ENCODE assay signal across 36 cellular contexts in the genomic region with DNA sequence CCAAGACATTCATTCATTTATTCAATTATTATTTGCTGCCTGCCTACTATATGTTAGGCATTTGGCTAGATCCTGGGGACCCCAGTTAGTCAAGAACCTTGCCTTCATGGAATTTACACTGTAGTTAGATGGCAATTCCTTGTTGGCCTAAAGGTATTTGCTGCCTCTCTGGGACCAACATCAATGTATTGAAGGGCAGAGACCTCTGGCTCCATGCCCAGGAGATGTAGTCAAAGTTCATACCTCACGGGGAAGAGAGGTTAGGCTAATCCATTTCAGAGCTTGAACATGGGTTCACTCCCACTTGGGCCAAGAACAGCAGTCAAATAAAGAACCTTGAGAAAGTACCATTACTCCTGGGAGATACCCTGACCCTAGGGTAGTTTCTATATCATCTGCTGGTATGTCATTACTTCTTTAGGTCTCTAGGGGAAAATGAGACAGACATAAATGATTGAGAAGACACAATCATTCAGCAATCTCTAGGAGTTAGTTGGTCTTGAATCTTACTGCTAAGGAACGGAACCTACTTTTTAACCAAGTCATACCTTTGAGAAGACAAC. TPM values are rescaled to one million over a fixed set of nuclear protein-coding genes. Genes with fewer than 3 reads are reported as not detected.
A peak's percentile ranks its signal among the peaks of the same experiment; 100 is the strongest.
DNase-seq lines count a peak whose midpoint lies in the region; ATAC-seq and TF ChIP-seq lines count a peak whose summit lies in the region.
"Had no signal": no experiment of that assay in that cellular context is flagged by ENCODE, and none has a peak within 500 bp of the region (broad histone marks: within the 10 kb centered on the region; RNA-seq: fewer than 3 reads in every experiment).

No MANE protein-coding gene starts in this region.

- CTCF ChIA-PET in IMR-90 (lab: Yijun Ruan, JAX) (interaction anchor here (1.0 kb wide), 1 partner anchor 9 kb away, joined by 4 read pairs; no protein-coding TSS in a partner anchor), A673 (lab: Charles Lee) (no interaction called here)

- H3K4me3 ChIP-seq in IMR-90 (ENCODE audit: insufficient read depth, low read depth, low read length) (no peak overlapping the region), gastroesophageal sphincter (no peak overlapping the region), rectal smooth muscle tissue (ENCODE audit: low read length) (no peak overlapping the region), A673 (ENCODE audit: low read depth, low read length, poor library complexity, severe bottlenecking) (no peak overlapping the region)
- H3K4me3 ChIP-seq: breast epithelium, SJSA1, vagina had no signal

- H3K27me3 ChIP-seq in IMR-90 (ENCODE audit: control insufficient read depth, insufficient read depth, low read length) (no peaks in the 10 kb centered on the region), gastroesophageal sphincter (no peaks in the 10 kb centered on the region), rectal smooth muscle tissue (ENCODE audit: control insufficient read depth, insufficient read depth, low read length) (no peaks in the 10 kb centered on the region), A673 (replicated peaks; ENCODE audit: insufficient read depth, low read depth, low read length, poor library complexity) (no peaks in the 10 kb centered on the region)
- H3K27me3 ChIP-seq: breast epithelium, SJSA1, vagina had no signal

- no peak overlapping the region for H4K91ac ChIP-seq in IMR-90 (ENCODE audit: insufficient read depth, low read depth, low read length)

- H3K9me1 ChIP-seq in IMR-90 (ENCODE audit: insufficient read depth, low read length): peaks cover 14% of the 10 kb centered on the region

- H2AK9ac ChIP-seq in IMR-90 (replicated peaks; ENCODE audit: low read depth, low read length, poor library complexity): no peak overlapping the region

- no peak overlapping the region for H3K4me2 ChIP-seq in IMR-90 (ENCODE audit: low read depth, low read length)

- H2BK15ac ChIP-seq in IMR-90 (ENCODE audit: low read depth, low read length): peak overlapping the region; percentile 60; the same call in 1 of the 3 replicates

- no peak overlapping the region for H3K18ac ChIP-seq in IMR-90 (ENCODE audit: low read depth, low read length)

- no peak overlapping the region; the same call in 1 of the 2 replicates for H3K4ac ChIP-seq in IMR-90 (ENCODE audit: low read depth, low read length)

- no TSS peak for BruUV-seq in IMR-90 (replicated peaks; lab: Mats Ljungman, UMichigan)
- no TSS peak for BruUV-seq in A673 (replicated peaks; lab: Mats Ljungman, UMichigan)

- ATAC-seq in IMR-90 (ENCODE audit: low read depth) (no peak), gastroesophageal sphincter (no peak), HG03460 (IDR thresholded peaks at IDR 0.05; ENCODE audit: unreplicated experiment) (no peak), HG03095 (IDR thresholded peaks at IDR 0.05; ENCODE audit: unreplicated experiment) (no peak)
- ATAC-seq: activated T-helper 17 cell treated with anti-CD3 and anti-CD28 coated beads, Interleukin-2, amount 50 U/mL, for 72 hours; left ventricle myocardium superior; natural killer cell; stimulated activated naive CD8-positive, alpha-beta T cell treated with anti-CD3 and anti-CD28 coated beads, Interleukin-15, Interleukin-2, amounts not matched to agents 100 U/mL and 50 U/mL, for 24 hours had no signal

- POLR2A ChIA-PET in IMR-90 (lab: Charles Lee; ENCODE audit: unreplicated experiment): no interaction called here
- POLR2A ChIA-PET in A673 (lab: Charles Lee; ENCODE audit: low non-redundant PET): no interaction called here

- H3K36me3 ChIP-seq in IMR-90 (ENCODE audit: control insufficient read depth, insufficient read depth, low read length): peaks cover 11% of the 10 kb centered on the region
- H3K36me3 ChIP-seq in gastroesophageal sphincter: peaks cover 0 to 39% of the 10 kb centered on the region in 2 donors
- peaks cover 7% of the 10 kb centered on the region for H3K36me3 ChIP-seq in rectal smooth muscle tissue (ENCODE audit: control insufficient read depth, insufficient read depth, low read length)
- H3K36me3 ChIP-seq in A673 (ENCODE audit: insufficient read depth, low read length, poor library complexity, severe bottlenecking): no peaks in the 10 kb centered on the region
- H3K36me3 ChIP-seq: breast epithelium had no signal

- H2BK120ac ChIP-seq in IMR-90 (ENCODE audit: low read depth, low read length): no peak overlapping the region

- no peaks in the 10 kb centered on the region for H4K20me1 ChIP-seq in IMR-90 (ENCODE audit: insufficient read depth, low read length)

- H3K14ac ChIP-seq in IMR-90 (replicated peaks; ENCODE audit: low read depth, low read length): 0 out of 2 replicates have a peak overlapping the region, but pooled peaks have one; percentile 34

- H3K27ac ChIP-seq in IMR-90 (ENCODE audit: insufficient read depth, low read length) (no peak overlapping the region), gastroesophageal sphincter (peak overlapping the region in 3 of 4 donors; percentile 1 to 88 (median 21)), rectal smooth muscle tissue (ENCODE audit: low read depth, low read length) (peak overlapping the region; percentile 2), A673 (ENCODE audit: low read depth, low read length, poor library complexity, severe bottlenecking) (no peak overlapping the region)
- H3K27ac ChIP-seq: breast epithelium, RWPE1, SJSA1, vagina, WERI-Rb-1 had no signal

- dilution Hi-C loops in IMR-90 (cut with HindIII; ENCODE audit: low sequenced_read_pairs, unreplicated experiment): no loop called here

- H4K5ac ChIP-seq in IMR-90 (ENCODE audit: low read depth, low read length): no peak overlapping the region; the same call in 1 of the 2 replicates

- TF ChIP-seq POLR2A in IMR-90 (IDR thresholded peaks at IDR 0.05; ENCODE audit: low read depth, low read length): no peak
- no peak for TF ChIP-seq POLR2A in gastroesophageal sphincter (IDR thresholded peaks at IDR 0.05)

- H2BK5ac ChIP-seq in IMR-90 (ENCODE audit: low read depth, low read length, poor library complexity, severe bottlenecking): no peak overlapping the region

- intact Hi-C loops in IMR-90 (cut with micrococcal nuclease) (no loop called here), A673 (cut with micrococcal nuclease; ENCODE audit: unreplicated experiment) (no loop called here)

- TF ChIP-seq EP300 in gastroesophageal sphincter (IDR thresholded peaks at IDR 0.05): no peak

- DNase-seq in EL (peak; percentile 30), IMR-90 (no peak), A673 (ENCODE audit: low spot score) (no peak)
- DNase-seq in stimulated activated CD4-positive, alpha-beta T cell treated with anti-CD3 and anti-CD28 coated beads, Interleukin-4, amount 100 ng/mL, for 1 hour: no peak
- DNase-seq: activated CD4-positive, alpha-beta T cell treated with anti-CD3 and anti-CD28 coated beads for 48 hours; activated naive CD4-positive, alpha-beta T cell treated with anti-CD3 and anti-CD28 coated beads, Interleukin-2, amount 50 U/mL, for 16 hours; DMS79; effector CD4-positive, alpha-beta T cell; glutamatergic neuron; H7; islet precursor cell; KG1; left ventricle myocardium superior; midbrain; MM.1S; natural killer cell; NCI-H1105 treated with DMSO at 0.1 percent for 48 hours; NCI-H2029; NCI-H524; nucleus accumbens; OCI-M1; stimulated activated naive CD8-positive, alpha-beta T cell treated with anti-CD3 and anti-CD28 coated beads, Interleukin-15, Interleukin-2, amounts not matched to agents 100 U/mL and 50 U/mL, for 24 hours; T1000; WERI-Rb-1 had no signal

- H3K23ac ChIP-seq in IMR-90 (ENCODE audit: low read depth, low read length): 0 out of 2 replicates have a peak overlapping the region, but pooled peaks have one; percentile 68

- no peak overlapping the region for H2AFZ ChIP-seq in IMR-90 (replicated peaks; ENCODE audit: low read length, poor library complexity)

- TF ChIP-seq RAD21 in IMR-90 (IDR thresholded peaks at IDR 0.05; ENCODE audit: low read length): no peak

- peaks cover 9 to 55% of the 10 kb centered on the region in 2 experiments for H3K79me1 ChIP-seq in IMR-90 (ENCODE audit: low read depth in 1 of 2, low read length in 2 of 2)

- H4K8ac ChIP-seq in IMR-90 (ENCODE audit: low read depth in 2 of 2, low read length in 2 of 2): peak overlapping the region in 1 of 2 experiments; percentile 27; a peak in 1 of 4 replicates

- no peak overlapping the region for H3K9ac ChIP-seq in IMR-90 (ENCODE audit: low read depth, low read length)
- H3K9ac ChIP-seq in rectal smooth muscle tissue (ENCODE audit: low read length): no peak overlapping the region

- no peak overlapping the region for H2AK5ac ChIP-seq in IMR-90 (ENCODE audit: low read depth, low read length)

- peaks cover 13% of the 10 kb centered on the region; the same call in 1 of the 2 replicates for H3K4me1 ChIP-seq in IMR-90 (ENCODE audit: control insufficient read depth, insufficient read depth, low read length)
- peaks cover 5 to 64% (median 6%) of the 10 kb centered on the region in 3 donors for H3K4me1 ChIP-seq in gastroesophageal sphincter
- peaks cover 10% of the 10 kb centered on the region for H3K4me1 ChIP-seq in rectal smooth muscle tissue (ENCODE audit: control insufficient read depth, insufficient read depth, low read length)
- no peaks in the 10 kb centered on the region for H3K4me1 ChIP-seq in A673 (ENCODE audit: insufficient read depth, low read length, poor library complexity, severe bottlenecking)
- H3K4me1 ChIP-seq: breast epithelium had no signal

- no CpG with 5 or more reads among the region's 2 CpGs for WGBS in IMR-90 (ENCODE audit: extremely low coverage in 2 of 2, insufficient read length in 1 of 2), 2 experiments
- WGBS in gastroesophageal sphincter (ENCODE audit: low coverage in 1 of 2), 2 donors: 83 to 100% methylated on average over 1 to 2 of the region's 2 CpGs

- H3K9me3 ChIP-seq in IMR-90 (ENCODE audit: control insufficient read depth, insufficient read depth, low read length) (no peaks in the 10 kb centered on the region), gastroesophageal sphincter (no peaks in the 10 kb centered on the region), A673 (ENCODE audit: low read depth, low read length, poor library complexity, severe bottlenecking) (no peaks in the 10 kb centered on the region)
- H3K9me3 ChIP-seq: breast epithelium, SJSA1, vagina had no signal

- TF ChIP-seq CTCF in IMR-90 (conservative IDR thresholded peaks at IDR 0.05; ENCODE audit: low read depth, low read length): no peak
- no peak for TF ChIP-seq CTCF in gastroesophageal sphincter (IDR thresholded peaks at IDR 0.05)
- TF ChIP-seq CTCF in A673 (conservative IDR thresholded peaks at IDR 0.05; ENCODE audit: low read depth, low read length): no peak

- in situ Hi-C loops in IMR-90 (cut with MboI; ENCODE audit: low sequenced_read_pairs): no loop called here

- no peak overlapping the region; the same call in 1 of the 2 replicates for H2BK20ac ChIP-seq in IMR-90 (ENCODE audit: low read depth, low read length)

- H3K56ac ChIP-seq in IMR-90 (ENCODE audit: extremely low read depth, insufficient read depth, low read length): no peak overlapping the region

RNA-seq across cellular contexts. Expression of gene SORT1, which starts 32.0 kb away (rescaled TPM):
- 16.7 and 18.9 TPM in 2 replicates for total RNA-seq in IMR-90 (2012; rRNA removed)
- 13.7 and 15.8 TPM in 2 replicates for polyA plus RNA-seq in IMR-90 (2012; rRNA removed)
- 6.4 and 8.4 TPM in 2 replicates for polyA plus RNA-seq in IMR-90 (2012; cell fraction: cytosol; rRNA removed)
- 4.3 and 13.9 TPM in 2 replicates for polyA plus RNA-seq in IMR-90 (2012; cell fraction: nucleus; rRNA removed; ENCODE audit: low replicate concordance)
- 100 to 1,000 TPM in 2 of 4 donors, 10 to 100 TPM in 2; 66.6 to 142 (median 105) TPM for total RNA-seq in gastroesophageal sphincter
- 52.4 and 56.5 TPM in 2 replicates for total RNA-seq in A673 (2021)

RNA-seq across cellular contexts. Expression of gene MYBPHL, which starts 58.9 kb away (rescaled TPM):
- not detected in 2 replicates for total RNA-seq in IMR-90 (2012; rRNA removed)
- polyA plus RNA-seq in IMR-90 (2012; rRNA removed): 0.07 TPM in 1 of 2 replicates, not detected in the other
- 0.02 TPM in 1 of 2 replicates, not detected in the other for polyA plus RNA-seq in IMR-90 (2012; cell fraction: cytosol; rRNA removed)
- polyA plus RNA-seq in IMR-90 (2012; cell fraction: nucleus; rRNA removed; ENCODE audit: low replicate concordance): 0.16 and 0.31 TPM in 2 replicates
- total RNA-seq in gastroesophageal sphincter: under 1 TPM in 1 of 4 donors, not detected in 3; 0.46 TPM
- not detected in 2 replicates for total RNA-seq in A673 (2021)
- total RNA-seq: A172; activated T-helper 17 cell treated with anti-CD3 and anti-CD28 coated beads, Interleukin-2, amount 50 U/mL, for 72 hours; breast epithelium; chondrocyte; H7; natural killer cell; pulmonary artery endothelial cell; SJSA1; vagina had no signal

Comparison
In these comparisons a context has a peak if more than half of its experiments do, and no peak if none do; other contexts are left out.
1. H3K27ac ChIP-seq: peak in gastroesophageal sphincter (3 of 4) and rectal smooth muscle tissue (single experiment); none in IMR-90 (single experiment) and A673 (single experiment).